12 cellular contexts compared by ENCODE assay signal in genomic region chr6:141467041-141467440, GRCh38.
"Had no signal": no experiment of that assay in that cellular context is flagged by ENCODE, and none has a peak within 500 bp of the region (broad histone marks: within the 10 kb centered on the region; RNA-seq: fewer than 3 reads in every experiment).

No MANE protein-coding gene starts in this region.

- ATAC-seq: activated T-cell treated with anti-CD3 and anti-CD28 coated beads, Interleukin-2, amount 50 U/mL, for 4 hours; naive thymus-derived CD8-positive, alpha-beta T cell; psoas muscle; stimulated activated naive B cell treated with anti-CD40 and anti-IgM and Interleukin-4, amounts not matched to agents 10 μg/mL and 1 μg/mL and 100 μg/mL, for 72 hours had no signal

- H3K27ac ChIP-seq: psoas muscle, sigmoid colon had no signal

- H3K9me3 ChIP-seq: psoas muscle, sigmoid colon had no signal

- H3K4me1 ChIP-seq: psoas muscle had no signal

- H3K4me3 ChIP-seq: psoas muscle, sigmoid colon had no signal

- H3K36me3 ChIP-seq: sigmoid colon had no signal

- DNase-seq: activated CD4-positive, alpha-beta T cell treated with anti-CD3 and anti-CD28 coated beads for 1 hour; activated CD4-positive, alpha-beta T cell treated with anti-CD3 and anti-CD28 coated beads, Interleukin-2, amount 50 U/mL, for 48 hours; activated effector memory CD4-positive, alpha-beta T cell treated with anti-CD3 and anti-CD28 coated beads, Interleukin-2, amount 50 U/mL, for 16 hours; activated T-cell treated with anti-CD3 and anti-CD28 coated beads, Interleukin-2, amount 50 U/mL, for 4 hours; dermis blood vessel endothelial cell; naive thymus-derived CD8-positive, alpha-beta T cell; nucleus accumbens; psoas muscle; sigmoid colon; stimulated activated CD4-positive, alpha-beta T cell treated with anti-CD3 and anti-CD28 coated beads, Interleukin-2, amount 100 ng/mL, for 24 hours; stimulated activated naive B cell treated with anti-CD40 and anti-IgM and Interleukin-4, amounts not matched to agents 10 μg/mL and 1 μg/mL and 100 μg/mL, for 72 hours; trophoblast cell had no signal

- H3K27me3 ChIP-seq: sigmoid colon had no signal
